ENCODE assay signal across 2 cellular contexts in genomic region chr2:17845806-17846205, GRCh38.
TF ChIP-seq lines count a peak whose summit lies in the region.

No MANE protein-coding gene starts in this region.

TF ChIP-seq in HepG2, 621 proteins besides CTCF, POLR2A, EP300 and RAD21:
- no peak for TF ChIP-seq CREB3 (CRISPR knock-in tag; IDR thresholded peaks at IDR 0.05)
- TF ChIP-seq MNT (IDR thresholded peaks at IDR 0.05), result peak; percentile 58

TF ChIP-seq in K562, 482 proteins besides CTCF, POLR2A, EP300 and RAD21:
- TF ChIP-seq TFE3 (CRISPR knock-in tag; IDR thresholded peaks at IDR 0.05) (peak; percentile 67), NEUROD1 (IDR thresholded peaks at IDR 0.05; ENCODE audit: borderline replicate concordance, low read depth, low read length, partially characterized antibody) (no peak)
TF ChIP-seq in K562: peak in this region for 1.
